1 cellular context compared by ENCODE assay signal in the genomic region with DNA sequence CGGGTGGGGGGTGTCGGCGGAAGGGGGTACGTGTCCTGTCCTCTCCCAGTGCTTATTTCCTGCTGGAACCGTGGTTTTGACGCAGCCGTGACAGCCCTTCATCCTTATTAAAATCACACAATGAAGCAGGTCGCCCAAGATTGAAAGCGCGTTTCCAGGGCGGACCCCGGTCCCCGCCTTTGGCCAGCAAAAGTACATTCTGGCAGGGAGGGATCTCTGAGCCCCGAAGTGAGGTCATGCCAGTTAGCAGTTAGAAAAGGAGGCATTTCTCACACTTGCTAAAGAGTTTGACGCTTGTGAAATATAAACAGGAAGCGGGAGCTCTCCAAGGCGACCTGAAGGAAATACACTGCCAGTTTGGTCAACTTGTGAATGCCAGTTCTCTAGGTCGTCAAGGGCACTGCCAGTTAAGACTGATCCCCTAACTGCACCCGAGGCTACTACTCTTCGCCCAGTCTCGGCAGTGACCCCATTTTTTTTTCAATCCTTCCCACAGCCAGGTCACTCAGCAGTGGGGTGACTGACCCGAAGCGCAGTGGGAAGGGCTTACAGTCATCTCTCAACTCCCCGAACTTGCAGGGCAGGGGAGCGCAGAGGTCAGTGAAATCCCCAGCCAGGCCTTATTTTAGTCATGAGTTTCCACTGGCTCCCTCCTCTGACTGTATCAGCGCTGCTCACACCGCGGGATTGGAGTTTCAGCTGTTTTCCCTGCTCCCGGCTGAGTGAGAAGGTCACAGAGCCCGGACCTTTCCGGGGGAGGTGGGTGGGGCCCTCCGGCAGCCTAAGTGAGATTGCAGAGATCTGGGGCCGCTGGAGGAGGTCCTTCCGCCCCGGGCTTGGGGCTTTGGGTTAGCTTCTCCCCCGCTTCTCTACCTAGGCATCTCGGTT.
TF ChIP-seq lines count a peak whose summit lies in the region.

No MANE protein-coding gene starts in this region.

TF ChIP-seq in GM12878, 131 proteins besides CTCF, POLR2A, EP300 and RAD21 (continued from another document and continues in another):
- TF ChIP-seq, protein P1, sequence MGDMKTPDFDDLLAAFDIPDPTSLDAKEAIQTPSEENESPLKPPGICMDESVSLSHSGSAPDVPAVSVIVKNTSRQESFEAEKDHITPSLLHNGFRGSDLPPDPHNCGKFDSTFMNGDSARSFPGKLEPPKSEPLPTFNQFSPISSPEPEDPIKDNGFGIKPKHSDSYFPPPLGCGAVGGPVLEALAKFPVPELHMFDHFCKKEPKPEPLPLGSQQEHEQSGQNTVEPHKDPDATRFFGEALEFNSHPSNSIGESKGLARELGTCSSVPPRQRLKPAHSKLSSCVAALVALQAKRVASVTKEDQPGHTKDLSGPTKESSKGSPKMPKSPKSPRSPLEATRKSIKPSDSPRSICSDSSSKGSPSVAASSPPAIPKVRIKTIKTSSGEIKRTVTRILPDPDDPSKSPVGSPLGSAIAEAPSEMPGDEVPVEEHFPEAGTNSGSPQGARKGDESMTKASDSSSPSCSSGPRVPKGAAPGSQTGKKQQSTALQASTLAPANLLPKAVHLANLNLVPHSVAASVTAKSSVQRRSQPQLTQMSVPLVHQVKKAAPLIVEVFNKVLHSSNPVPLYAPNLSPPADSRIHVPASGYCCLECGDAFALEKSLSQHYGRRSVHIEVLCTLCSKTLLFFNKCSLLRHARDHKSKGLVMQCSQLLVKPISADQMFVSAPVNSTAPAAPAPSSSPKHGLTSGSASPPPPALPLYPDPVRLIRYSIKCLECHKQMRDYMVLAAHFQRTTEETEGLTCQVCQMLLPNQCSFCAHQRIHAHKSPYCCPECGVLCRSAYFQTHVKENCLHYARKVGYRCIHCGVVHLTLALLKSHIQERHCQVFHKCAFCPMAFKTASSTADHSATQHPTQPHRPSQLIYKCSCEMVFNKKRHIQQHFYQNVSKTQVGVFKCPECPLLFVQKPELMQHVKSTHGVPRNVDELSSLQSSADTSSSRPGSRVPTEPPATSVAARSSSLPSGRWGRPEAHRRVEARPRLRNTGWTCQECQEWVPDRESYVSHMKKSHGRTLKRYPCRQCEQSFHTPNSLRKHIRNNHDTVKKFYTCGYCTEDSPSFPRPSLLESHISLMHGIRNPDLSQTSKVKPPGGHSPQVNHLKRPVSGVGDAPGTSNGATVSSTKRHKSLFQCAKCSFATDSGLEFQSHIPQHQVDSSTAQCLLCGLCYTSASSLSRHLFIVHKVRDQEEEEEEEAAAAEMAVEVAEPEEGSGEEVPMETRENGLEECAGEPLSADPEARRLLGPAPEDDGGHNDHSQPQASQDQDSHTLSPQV (IDR thresholded peaks at IDR 0.05): peak; percentile 76
- TF ChIP-seq FOXK2 (IDR thresholded peaks at IDR 0.05) (no peak), DPF2 (IDR thresholded peaks at IDR 0.05) (peak; percentile 98), SP1 (IDR thresholded peaks at IDR 0.05; ENCODE audit: low read depth, low read length) (peak; percentile 79), BACH1 (IDR thresholded peaks at IDR 0.05; ENCODE audit: borderline replicate concordance) (peak; percentile 93), POLR2AphosphoS5 (IDR thresholded peaks at IDR 0.05; ENCODE audit: low read length) (peak; percentile 92), TBL1XR1 (IDR thresholded peaks at IDR 0.05; ENCODE audit: low read depth, low read length) (peak; percentile 94), NFYA (IDR thresholded peaks at IDR 0.05; ENCODE audit: borderline replicate concordance, low read depth, low read length) (no peak), JUNB (IDR thresholded peaks at IDR 0.05) (peak; percentile 92), KLF5 (IDR thresholded peaks at IDR 0.05; ENCODE audit: partially characterized antibody) (peak; percentile 83), TCF12 (IDR thresholded peaks at IDR 0.05; ENCODE audit: low read depth, low read length) (peak; percentile 83), E2F4 (IDR thresholded peaks at IDR 0.05; ENCODE audit: low read depth, low read length) (no peak; the same call in 1 of the 2 replicates), NR2C1 (IDR thresholded peaks at IDR 0.05) (peak; percentile 86), ZNF622 (IDR thresholded peaks at IDR 0.05) (no peak), IRF3 (IDR thresholded peaks at IDR 0.05) (no peak), CBX3 (IDR thresholded peaks at IDR 0.05; ENCODE audit: borderline replicate concordance, low read depth) (no peak), EZH2 (IDR thresholded peaks at IDR 0.05; ENCODE audit: borderline replicate concordance, control insufficient read depth, low read depth, low read length) (no peak), KAT2A (conservative IDR thresholded peaks at IDR 0.05; ENCODE audit: control insufficient read depth, low read depth, low read length) (no peak), CHD4 (IDR thresholded peaks at IDR 0.05) (no peak), ZSCAN29 (IDR thresholded peaks at IDR 0.05) (peak; percentile 73), HCFC1 (IDR thresholded peaks at IDR 0.05; ENCODE audit: low read length) (no peak), IRF4 (IDR thresholded peaks at IDR 0.05; ENCODE audit: low read depth, low read length) (peak; percentile 97), NFXL1 (IDR thresholded peaks at IDR 0.05; ENCODE audit: borderline replicate concordance) (no peak), BHLHE40 (IDR thresholded peaks at IDR 0.05; ENCODE audit: borderline replicate concordance in 1 of 2, low read depth in 2 of 2, low read length in 1 of 2) (peak; percentile 77 to 85), ZZZ3 (IDR thresholded peaks at IDR 0.05; ENCODE audit: control insufficient read depth, insufficient read length, low read depth) (no peak), E4F1 (IDR thresholded peaks at IDR 0.05; ENCODE audit: borderline replicate concordance, partially characterized antibody) (peak; percentile 64), MEF2B (IDR thresholded peaks at IDR 0.05; ENCODE audit: partially characterized antibody, poor library complexity, severe bottlenecking) (peak; percentile 88), TARDBP (IDR thresholded peaks at IDR 0.05; ENCODE audit: borderline replicate concordance) (no peak), ATF7 (IDR thresholded peaks at IDR 0.05; ENCODE audit: low read depth) (peak; percentile 95), ZNF24 (IDR thresholded peaks at IDR 0.05) (peak; percentile 61; the same call in 1 of the 2 replicates), CBFB (IDR thresholded peaks at IDR 0.05; ENCODE audit: low read depth) (peak; percentile 91), IRF5 (IDR thresholded peaks at IDR 0.05; ENCODE audit: borderline replicate concordance) (no peak), ZBTB11 (CRISPR knock-in tag; IDR thresholded peaks at IDR 0.05) (no peak), IKZF1 (conservative IDR thresholded peaks at IDR 0.05) (peak; percentile 99), KDM1A (IDR thresholded peaks at IDR 0.05; ENCODE audit: borderline replicate concordance) (no peak)
- TF ChIP-seq, protein P2, sequence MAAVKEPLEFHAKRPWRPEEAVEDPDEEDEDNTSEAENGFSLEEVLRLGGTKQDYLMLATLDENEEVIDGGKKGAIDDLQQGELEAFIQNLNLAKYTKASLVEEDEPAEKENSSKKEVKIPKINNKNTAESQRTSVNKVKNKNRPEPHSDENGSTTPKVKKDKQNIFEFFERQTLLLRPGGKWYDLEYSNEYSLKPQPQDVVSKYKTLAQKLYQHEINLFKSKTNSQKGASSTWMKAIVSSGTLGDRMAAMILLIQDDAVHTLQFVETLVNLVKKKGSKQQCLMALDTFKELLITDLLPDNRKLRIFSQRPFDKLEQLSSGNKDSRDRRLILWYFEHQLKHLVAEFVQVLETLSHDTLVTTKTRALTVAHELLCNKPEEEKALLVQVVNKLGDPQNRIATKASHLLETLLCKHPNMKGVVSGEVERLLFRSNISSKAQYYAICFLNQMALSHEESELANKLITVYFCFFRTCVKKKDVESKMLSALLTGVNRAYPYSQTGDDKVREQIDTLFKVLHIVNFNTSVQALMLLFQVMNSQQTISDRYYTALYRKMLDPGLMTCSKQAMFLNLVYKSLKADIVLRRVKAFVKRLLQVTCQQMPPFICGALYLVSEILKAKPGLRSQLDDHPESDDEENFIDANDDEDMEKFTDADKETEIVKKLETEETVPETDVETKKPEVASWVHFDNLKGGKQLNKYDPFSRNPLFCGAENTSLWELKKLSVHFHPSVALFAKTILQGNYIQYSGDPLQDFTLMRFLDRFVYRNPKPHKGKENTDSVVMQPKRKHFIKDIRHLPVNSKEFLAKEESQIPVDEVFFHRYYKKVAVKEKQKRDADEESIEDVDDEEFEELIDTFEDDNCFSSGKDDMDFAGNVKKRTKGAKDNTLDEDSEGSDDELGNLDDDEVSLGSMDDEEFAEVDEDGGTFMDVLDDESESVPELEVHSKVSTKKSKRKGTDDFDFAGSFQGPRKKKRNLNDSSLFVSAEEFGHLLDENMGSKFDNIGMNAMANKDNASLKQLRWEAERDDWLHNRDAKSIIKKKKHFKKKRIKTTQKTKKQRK (IDR thresholded peaks at IDR 0.05; ENCODE audit: low read depth, low read length): no peak
- TF ChIP-seq, protein P3, sequence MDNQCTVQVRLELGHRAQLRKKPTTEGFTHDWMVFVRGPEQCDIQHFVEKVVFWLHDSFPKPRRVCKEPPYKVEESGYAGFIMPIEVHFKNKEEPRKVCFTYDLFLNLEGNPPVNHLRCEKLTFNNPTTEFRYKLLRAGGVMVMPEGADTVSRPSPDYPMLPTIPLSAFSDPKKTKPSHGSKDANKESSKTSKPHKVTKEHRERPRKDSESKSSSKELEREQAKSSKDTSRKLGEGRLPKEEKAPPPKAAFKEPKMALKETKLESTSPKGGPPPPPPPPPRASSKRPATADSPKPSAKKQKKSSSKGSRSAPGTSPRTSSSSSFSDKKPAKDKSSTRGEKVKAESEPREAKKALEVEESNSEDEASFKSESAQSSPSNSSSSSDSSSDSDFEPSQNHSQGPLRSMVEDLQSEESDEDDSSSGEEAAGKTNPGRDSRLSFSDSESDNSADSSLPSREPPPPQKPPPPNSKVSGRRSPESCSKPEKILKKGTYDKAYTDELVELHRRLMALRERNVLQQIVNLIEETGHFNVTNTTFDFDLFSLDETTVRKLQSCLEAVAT (IDR thresholded peaks at IDR 0.05): no peak; the same call in 1 of the 2 replicates
